ENCODE assay signal across 9 cellular contexts in the genomic region with DNA sequence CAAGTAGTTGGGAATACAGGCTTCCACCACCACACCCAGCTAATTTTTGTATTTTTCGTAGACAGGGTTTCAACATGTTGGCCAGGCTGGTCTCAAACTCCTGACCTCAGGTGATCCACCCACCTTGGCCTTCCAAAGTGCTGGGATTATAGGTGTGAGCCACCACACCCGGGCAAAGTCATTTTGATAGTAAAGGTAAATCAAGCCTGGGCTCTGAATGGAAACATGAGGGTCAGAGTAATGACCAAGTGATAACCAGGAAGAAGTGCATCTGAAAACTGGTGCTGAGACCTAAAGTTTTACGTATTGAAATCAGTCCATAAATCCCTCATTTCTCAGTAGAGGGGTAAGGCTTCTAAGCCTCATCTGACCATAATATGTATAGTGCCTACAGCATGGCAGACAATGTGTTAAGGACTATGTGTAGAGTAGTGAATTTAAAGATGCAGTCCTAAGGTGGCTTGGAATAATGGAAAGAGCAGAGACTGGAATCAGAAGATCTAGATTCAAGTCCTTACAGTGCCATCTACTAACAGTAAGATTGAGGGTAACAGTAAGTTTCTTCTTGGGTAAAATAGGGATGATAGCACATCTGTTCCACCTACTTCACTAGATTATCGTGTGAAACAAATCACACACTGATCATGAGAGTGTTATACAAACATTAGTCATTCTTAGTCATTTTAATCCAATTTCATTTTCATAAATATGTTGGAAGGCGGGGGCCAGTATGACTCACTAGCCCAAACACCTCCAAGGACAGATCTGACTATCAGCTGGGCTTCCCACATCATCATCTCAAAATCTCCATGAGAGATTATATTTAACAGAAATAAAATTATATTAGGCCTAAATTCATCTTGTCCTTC. TPM values are rescaled to one million over a fixed set of nuclear protein-coding genes. Genes with fewer than 3 reads are reported as not detected.
DNase-seq lines count a peak whose midpoint lies in the region; ATAC-seq and TF ChIP-seq lines count a peak whose summit lies in the region.
"Had no signal": no experiment of that assay in that cellular context is flagged by ENCODE, and none has a peak within 500 bp of the region (broad histone marks: within the 10 kb centered on the region; RNA-seq: fewer than 3 reads in every experiment).

No MANE protein-coding gene starts in this region.

- H3K4me1 ChIP-seq in PC-3 (ENCODE audit: insufficient read depth, low read length) (peaks cover 32% of the 10 kb centered on the region), urinary bladder (ENCODE audit: insufficient read depth) (peaks cover 1% of the 10 kb centered on the region), Caco-2 (peaks cover 22% of the 10 kb centered on the region)

- H3K9me2 ChIP-seq in PC-3 (replicated peaks; ENCODE audit: low read length) = no peaks in the 10 kb centered on the region

- intact Hi-C loops in PC-3 (cut with micrococcal nuclease) = loop anchor here (1.0 to 2.0 kb wide), 4 partner anchors 9 to 79 kb away; no protein-coding TSS in a partner anchor
- intact Hi-C loops in Caco-2 (cut with micrococcal nuclease; ENCODE audit: unreplicated experiment) = no loop called here

- WGBS in urinary bladder = 48% methylated on average over 5 of the region's 5 CpGs

- H3K9me3 Mint-ChIP-seq in Caco-2 (ENCODE audit: unreplicated experiment) = no peaks in the 10 kb centered on the region

- H3K27me3 ChIP-seq in PC-3 (ENCODE audit: low read length) (no peaks in the 10 kb centered on the region), Caco-2 (replicated peaks; ENCODE audit: control insufficient read depth, insufficient read depth, low read length) (no peaks in the 10 kb centered on the region)
- H3K27me3 ChIP-seq: Peyer's patch had no signal

- H4K20me1 ChIP-seq in PC-3 (ENCODE audit: low read length) = peaks cover 41% of the 10 kb centered on the region

- H3K4me2 ChIP-seq in PC-3 (ENCODE audit: low read length) = peak overlapping the region; percentile 63

- CTCF ChIA-PET in PC-3 (lab: Charles Lee) = interaction anchor here (0.7 kb wide), 1 partner anchor 206 kb away, joined by 3 read pairs; no protein-coding TSS in a partner anchor
- CTCF ChIA-PET in Caco-2 (lab: Charles Lee) = no interaction called here

- BruUV-seq in PC-3 (replicated peaks; lab: Mats Ljungman, UMichigan) = TSS peak; percentile 33
- no TSS peak for BruUV-seq in Caco-2 (replicated peaks; lab: Mats Ljungman, UMichigan)

- H3K27me3 Mint-ChIP-seq in Caco-2 (ENCODE audit: insufficient read depth, unreplicated experiment) = no peaks in the 10 kb centered on the region

- H3F3A ChIP-seq in PC-3 (ENCODE audit: low read length, unreplicated experiment) = peaks cover 5% of the 10 kb centered on the region

- peak overlapping the region; percentile 88 for H3K27ac ChIP-seq in PC-3 (ENCODE audit: low read length)
- H3K27ac ChIP-seq in urinary bladder (ENCODE audit: low read depth) = peak overlapping the region; percentile 50

- POLR2A ChIA-PET in PC-3 (lab: Charles Lee; ENCODE audit: unreplicated experiment) (interaction anchor here (0.6 to 0.7 kb wide), 2 partner anchors 145 to 255 kb away, joined by 3 to 11 read pairs; no protein-coding TSS in a partner anchor), Caco-2 (lab: Charles Lee) (no interaction called here)

- ATAC-seq in HG02571 (IDR thresholded peaks at IDR 0.05; ENCODE audit: unreplicated experiment) = peak; percentile 67
- peak; percentile 92 for ATAC-seq in PC-3

- no peaks in the 10 kb centered on the region for H3K9me3 ChIP-seq in PC-3 (ENCODE audit: low read length)
- H3K9me3 ChIP-seq in Caco-2 = no peaks in the 10 kb centered on the region
- H3K9me3 ChIP-seq: Peyer's patch had no signal

- H3K4me3 Mint-ChIP-seq in Caco-2 (ENCODE audit: unreplicated experiment) = no peak overlapping the region

- peak overlapping the region; percentile 59 for H3K9ac ChIP-seq in PC-3 (ENCODE audit: low read length)

- peaks cover 97% of the 10 kb centered on the region for H3K79me2 ChIP-seq in PC-3 (ENCODE audit: low read length)

- H3K4me1 Mint-ChIP-seq in Caco-2 (ENCODE audit: low read depth, unreplicated experiment) = peaks cover 29% of the 10 kb centered on the region

- TF ChIP-seq CTCF in GM12865 (IDR thresholded peaks at IDR 0.05; ENCODE audit: insufficient read depth, low read depth, low read length, missing control alignments) (no peak), PC-3 (conservative IDR thresholded peaks at IDR 0.05; ENCODE audit: low read depth, low read length) (no peak), astrocyte of the spinal cord (IDR thresholded peaks at IDR 0.05; ENCODE audit: low read depth, low read length) (no peak), Caco-2 (IDR thresholded peaks at IDR 0.05; ENCODE audit: insufficient read depth in 1 of 2, low read depth in 1 of 2, low read length in 1 of 2, severe bottlenecking in 1 of 2, unreplicated experiment in 1 of 2) (no peak)

- H2AFZ ChIP-seq in PC-3 (ENCODE audit: low read length) = no peak overlapping the region

- H3K36me3 ChIP-seq in PC-3 (ENCODE audit: low read depth, low read length) (0 out of 2 replicates have a peak, but pooled peaks cover 5% of the 10 kb centered on the region), urinary bladder (ENCODE audit: insufficient read depth) (no peaks in the 10 kb centered on the region), Caco-2 (ENCODE audit: control insufficient read depth, insufficient read depth, low read length) (no peaks in the 10 kb centered on the region)
- H3K36me3 ChIP-seq: Peyer's patch had no signal

- peaks cover 7% of the 10 kb centered on the region for H3K36me3 Mint-ChIP-seq in Caco-2 (ENCODE audit: insufficient read depth, unreplicated experiment)

- peak overlapping the region; percentile 43; the same call in 1 of the 2 replicates for H3K4me3 ChIP-seq in GM12865 (ENCODE audit: low read depth, low read length)
- H3K4me3 ChIP-seq in PC-3 (ENCODE audit: low read length) = 0 out of 2 replicates have a peak overlapping the region, but pooled peaks have one; percentile 2
- H3K4me3 ChIP-seq in astrocyte of the spinal cord (ENCODE audit: low read depth, low read length) = no peak overlapping the region
- H3K4me3 ChIP-seq in urinary bladder (ENCODE audit: low read depth, low read length) = no peak overlapping the region
- H3K4me3 ChIP-seq in Caco-2 (ENCODE audit: low read depth, low read length) = no peak overlapping the region
- H3K4me3 ChIP-seq: Peyer's patch had no signal

- peak; percentile 81 for DNase-seq in GM12865 (ENCODE audit: low read depth)
- peak; percentile 93 for DNase-seq in PC-3
- DNase-seq in astrocyte of the spinal cord (ENCODE audit: low read depth, low spot score) = peak; percentile 85
- peak; percentile 53 for DNase-seq in myocyte (ENCODE audit: low read depth)
- DNase-seq in NCI-H2171 (lab: John Stamatoyannopoulos, UW) = no peak
- no peak for DNase-seq in Caco-2

- no peak overlapping the region for H3K27ac Mint-ChIP-seq in Caco-2 (ENCODE audit: unreplicated experiment)

- in situ Hi-C loops in astrocyte of the spinal cord (cut with HindIII; ENCODE audit: low sequenced_read_pairs) = no loop called here

RNA-seq across cellular contexts. Expression of gene MAP4K5, which starts 11.2 kb away (rescaled TPM):
- total RNA-seq in PC-3 (2014; rRNA removed) = 111 and 120 TPM in 2 replicates
- total RNA-seq in myocyte = 87.5 and 105 TPM in 2 replicates
- polyA plus RNA-seq in myocyte (2012) = 22.3 TPM
- total RNA-seq in urinary bladder = 145 TPM
- 35.2 TPM for polyA plus RNA-seq in urinary bladder
- total RNA-seq in Caco-2 (2022) = 48.4 and 48.6 TPM in 2 replicates

RNA-seq across cellular contexts. Expression of gene ATL1, which starts 38.8 kb away (rescaled TPM):
- total RNA-seq in PC-3 (2014; rRNA removed) (0.63 and 1.3 TPM in 2 replicates), myocyte (5.0 and 7.4 TPM in 2 replicates), urinary bladder (18.6 TPM), Caco-2 (2022) (1.1 and 1.2 TPM in 2 replicates)
- polyA plus RNA-seq in myocyte (2012) = 6.2 TPM
- 15.0 TPM for polyA plus RNA-seq in urinary bladder

Comparison
In these comparisons a context has a peak if more than half of its experiments do, and no peak if none do; other contexts are left out.
1. DNase-seq: peak in GM12865 (single experiment), PC-3 (single experiment), astrocyte of the spinal cord (single experiment) and myocyte (single experiment); none in NCI-H2171 (single experiment) and Caco-2 (0 of 2).
2. H3K4me3 ChIP-seq: peak in GM12865 (single experiment) and PC-3 (single experiment); none in astrocyte of the spinal cord (single experiment), urinary bladder (single experiment) and Caco-2 (single experiment).